Comparison of ENCODE assay signal across 27 cellular contexts in the genomic region with DNA sequence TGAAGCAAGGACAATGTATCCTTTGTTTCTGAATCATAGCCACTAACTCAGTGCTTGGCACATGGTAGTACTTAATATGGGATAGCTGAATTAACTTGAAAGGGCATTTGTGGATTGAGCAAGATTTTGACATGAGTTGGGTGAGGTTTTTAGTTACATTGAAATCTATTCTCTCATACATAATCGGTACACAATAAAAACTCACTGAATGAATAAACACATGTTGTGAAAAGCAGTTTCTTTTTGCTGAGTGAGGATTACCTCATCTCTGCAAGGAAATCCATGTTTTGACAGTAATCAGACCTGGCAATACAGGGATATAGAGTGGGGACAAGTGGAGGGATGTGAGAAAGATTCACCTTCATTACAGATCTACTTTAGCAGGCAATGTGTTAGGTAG. TPM values are rescaled to one million over a fixed set of nuclear protein-coding genes. Genes with fewer than 3 reads are reported as not detected.
"Had no signal": no experiment of that assay in that cellular context is flagged by ENCODE, and none has a peak within 500 bp of the region (broad histone marks: within the 10 kb centered on the region; RNA-seq: fewer than 3 reads in every experiment).

No MANE protein-coding gene starts in this region.

- H3K27ac ChIP-seq: adrenal gland, colonic mucosa, epithelial cell of prostate, foreskin keratinocyte, lower lobe of right lung, stomach, suprapubic skin, tibial nerve had no signal

- DNase-seq: activated B cell treated with CpG ODN at 0.5 μM for 24 hours; activated CD4-positive, alpha-beta T cell treated with anti-CD3 and anti-CD28 coated beads for 36 hours; activated CD4-positive, alpha-beta T cell treated with anti-CD3 and anti-CD28 coated beads, Interleukin-2, amount 50 U/mL, for 4 hours; activated CD8-positive, alpha-beta memory T cell treated with anti-CD3 and anti-CD28 coated beads for 24 hours; activated CD8-positive, alpha-beta memory T cell treated with anti-CD3 and anti-CD28 coated beads, Interleukin-2, amount 50 U/mL, for 4 hours; activated T-cell treated with anti-CD3 and anti-CD28 coated beads, Interleukin-2, amount 50 U/mL, for 24 hours; adrenal gland; colonic mucosa; endodermal cell; foreskin keratinocyte; kidney; lower lobe of right lung; naive B cell; nucleus accumbens; posterior cingulate gyrus; stimulated activated CD4-positive, alpha-beta T cell treated with anti-CD3 and anti-CD28 coated beads, Interleukin-15, amount 100 ng/mL, for 24 hours; stomach had no signal

- H3K36me3 ChIP-seq: adrenal gland, colonic mucosa, lower lobe of right lung, stomach, suprapubic skin, tibial nerve had no signal

- H3K4me1 ChIP-seq: adrenal gland, colonic mucosa, foreskin keratinocyte, lower lobe of right lung, suprapubic skin, tibial nerve had no signal

- H3K27me3 ChIP-seq: adrenal gland, colonic mucosa, stomach, suprapubic skin, tibial nerve had no signal

- H3K4me2 ChIP-seq: smooth muscle cell had no signal

- ATAC-seq: activated CD4-positive, alpha-beta T cell treated with anti-CD3 and anti-CD28 coated beads for 36 hours; activated naive CD4-positive, alpha-beta T cell treated with anti-CD3 and anti-CD28 coated beads, Interleukin-2, amount 50 U/mL, for 72 hours; activated T-helper 17 cell treated with anti-CD3 and anti-CD28 coated beads, Interleukin-2, amount 50 U/mL, for 72 hours; left lobe of liver; lower lobe of right lung; sciatic nerve; stimulated activated memory B cell treated with anti-CD40 and anti-IgM and Interleukin-4, amounts not matched to agents 10 μg/mL and 1 μg/mL and 100 μg/mL, for 72 hours had no signal

- H3K9me3 ChIP-seq: adrenal gland, colonic mucosa, lower lobe of right lung, stomach, suprapubic skin, tibial nerve had no signal

- H3K4me3 ChIP-seq: adrenal gland, colonic mucosa, lower lobe of right lung, smooth muscle cell, stomach, suprapubic skin, tibial nerve had no signal

RNA-seq across cellular contexts. Expression of gene BEND5, which starts 54.9 kb away (rescaled TPM):
- total RNA-seq: bronchial epithelial cell, foreskin keratinocyte had no signal
- polyA plus RNA-seq: foreskin keratinocyte had no signal
